In genomic region chr3:133804896-133805295, GRCh38 we compare ENCODE assay signal across 1 cellular context.
TF ChIP-seq lines count a peak whose summit lies in the region.

No MANE protein-coding gene starts in this region.

TF ChIP-seq in H1, 55 proteins besides CTCF, POLR2A, EP300 and RAD21:
- no peak for TF ChIP-seq SAP30 (IDR thresholded peaks at IDR 0.05; ENCODE audit: insufficient read depth, insufficient replicate concordance, low read length)
